1 cellular context compared by ENCODE assay signal in genomic region chr2:163247151-163247872, GRCh38.
TF ChIP-seq lines count a peak whose summit lies in the region.

No MANE protein-coding gene starts in this region.

TF ChIP-seq in GM23338, 12 proteins besides CTCF, POLR2A, EP300 and RAD21 (continued from another document):
- TF ChIP-seq EZH2phosphoT487 (IDR thresholded peaks at IDR 0.05; ENCODE audit: unreplicated experiment) (no peak), CREB1 (CRISPR knock-in tag; IDR thresholded peaks at IDR 0.05; ENCODE audit: low read depth) (no peak), ZNF462 (CRISPR knock-in tag; IDR thresholded peaks at IDR 0.05) (no peak), JUNB (IDR thresholded peaks at IDR 0.05; ENCODE audit: unreplicated experiment) (no peak), ZNF331 (CRISPR knock-in tag; IDR thresholded peaks at IDR 0.05; ENCODE audit: low read depth) (no peak), EZH2 (IDR thresholded peaks at IDR 0.05; ENCODE audit: low read depth, unreplicated experiment) (no peak), ZNF114 (CRISPR knock-in tag; IDR thresholded peaks at IDR 0.05) (no peak)
